Comparison of ENCODE assay signal across 14 cellular contexts in the genomic region with DNA sequence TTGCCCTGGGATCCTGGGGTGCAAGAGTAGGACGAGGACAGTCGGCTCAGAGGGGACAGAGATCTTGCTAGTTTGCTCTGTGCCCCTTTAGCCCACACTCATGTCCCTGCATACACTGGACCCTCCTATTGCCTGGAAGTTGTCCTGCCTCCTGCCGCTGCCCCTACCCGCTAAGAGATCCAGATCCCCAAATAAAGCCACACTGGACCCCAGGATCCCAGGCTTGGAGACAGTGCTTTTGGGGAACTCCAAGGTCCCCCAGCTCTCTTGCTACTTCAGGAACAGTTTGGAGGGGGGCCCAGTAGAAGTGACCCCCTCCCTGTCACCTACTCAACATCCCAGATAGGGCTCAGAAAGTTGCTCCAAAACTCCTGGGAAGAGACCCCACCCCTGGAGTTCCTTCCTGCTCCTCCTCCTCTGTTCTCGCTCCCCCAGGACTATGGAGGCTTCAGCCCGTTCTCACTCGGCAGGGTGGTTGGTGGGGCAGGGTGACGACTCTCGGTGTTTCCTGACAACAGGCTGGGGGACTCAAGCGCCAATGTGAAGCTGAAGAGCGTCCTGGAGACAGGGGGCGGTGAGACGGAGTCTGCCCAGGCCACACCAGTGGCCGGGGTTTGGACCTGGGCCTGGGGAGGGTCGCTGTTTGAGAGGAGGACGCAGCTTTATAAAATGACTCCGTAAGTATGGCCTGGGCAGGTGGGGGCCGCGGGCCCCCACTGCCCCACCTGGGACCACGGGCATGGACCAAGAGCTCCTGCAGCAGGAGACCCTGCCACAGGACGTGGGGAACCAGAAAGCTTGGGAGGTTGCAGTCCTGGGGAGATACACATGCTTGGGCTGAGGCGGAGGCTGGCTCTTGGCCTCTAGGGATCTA. TPM values are rescaled to one million over a fixed set of nuclear protein-coding genes. Genes with fewer than 3 reads are reported as not detected.
A peak's percentile ranks its signal among the peaks of the same experiment; 100 is the strongest.
DNase-seq lines count a peak whose midpoint lies in the region; ATAC-seq, FAIRE-seq and TF ChIP-seq lines count a peak whose summit lies in the region.
"Had no signal": no experiment of that assay in that cellular context is flagged by ENCODE, and none has a peak within 500 bp of the region (broad histone marks: within the 10 kb centered on the region; RNA-seq: fewer than 3 reads in every experiment).

No MANE protein-coding gene starts in this region.

- WGBS in H1 (ENCODE audit: extremely low coverage in 1 of 2, insufficient coverage in 1 of 2, insufficient read length in 1 of 2, insufficient replicate concordance in 2 of 2, low coverage in 1 of 2, low lambda C conversion rate in 2 of 2, missing lambda C conversion rate in 1 of 2), 2 experiments = 91% methylated on average over 22 of the region's 22 CpGs; no CpG with 5 or more reads in 1 of the 2 experiments
- WGBS in spleen, 5 donors = 82 to 93% (median 88%) methylated on average over 21 to 22 of the region's 22 CpGs

- no peaks in the 10 kb centered on the region for H3K27me3 ChIP-seq in H1 (replicated peaks in 1 of 4; ENCODE audit: control insufficient read depth in 3 of 4, extremely low read depth in 1 of 4, insufficient read depth in 3 of 4, low read length in 3 of 4)
- H3K27me3 ChIP-seq in spleen (replicated peaks in 1 of 7) = no peaks in the 10 kb centered on the region

- no peak for TF ChIP-seq RAD21 in H1 (IDR thresholded peaks at IDR 0.05 in 1 of 2, conservative IDR thresholded peaks at IDR 0.05 in 1 of 2; ENCODE audit: low read depth in 2 of 2, low read length in 2 of 2)

- no peak overlapping the region for H2BK20ac ChIP-seq in H1 (ENCODE audit: low read length)

- no peak overlapping the region for H2BK12ac ChIP-seq in H1 (ENCODE audit: low read depth, low read length)

- H3K9me3 ChIP-seq in H1 (ENCODE audit: insufficient read depth in 2 of 2, low read depth in 1 of 2, low read length in 1 of 2) (no peaks in the 10 kb centered on the region), spleen (no peaks in the 10 kb centered on the region)

- peak overlapping the region; percentile 43; the same call in 1 of the 2 replicates for H4K8ac ChIP-seq in H1 (ENCODE audit: extremely low read depth, insufficient read depth, low read length)

- no peaks in the 10 kb centered on the region for H4K20me1 ChIP-seq in H1 (replicated peaks in 1 of 2; ENCODE audit: control insufficient read depth in 1 of 2, insufficient read depth in 2 of 2, low read length in 2 of 2)

- no peak overlapping the region for H2AFZ ChIP-seq in H1 (ENCODE audit: low read length)

- H3K23ac ChIP-seq in H1 (ENCODE audit: insufficient read length) = no peak overlapping the region

- H2BK120ac ChIP-seq in H1 (replicated peaks; ENCODE audit: low read depth, low read length) = no peak overlapping the region

- H3K4me1 Mint-ChIP-seq in activated CD8-positive, alpha-beta memory T cell treated with anti-CD3 and anti-CD28 coated beads, Interleukin-2, amount 10 ng/mL, durations not matched to agents 7 days and 5 days = peaks cover 5% of the 10 kb centered on the region
- peaks cover 23% of the 10 kb centered on the region for H3K4me1 Mint-ChIP-seq in mesothelial cell of epicardium
- H3K4me1 Mint-ChIP-seq in activated T-cell treated with anti-CD3 and anti-CD28 coated beads, Interleukin-2, amount 50 U/mL, for 24 hours (ENCODE audit: low read depth) = no peaks in the 10 kb centered on the region

- no peak for TF ChIP-seq EP300 in H1 (IDR thresholded peaks at IDR 0.05; ENCODE audit: borderline replicate concordance in 1 of 2, low read depth in 2 of 2, low read length in 2 of 2)

- H3K9ac ChIP-seq in H1 (replicated peaks in 1 of 4; ENCODE audit: extremely low read depth in 1 of 4, low read depth in 3 of 4, low read length in 3 of 4) = no peak overlapping the region

- H3K27ac Mint-ChIP-seq in activated CD8-positive, alpha-beta memory T cell treated with anti-CD3 and anti-CD28 coated beads, Interleukin-2, amount 10 ng/mL, durations not matched to agents 7 days and 5 days = no peak overlapping the region
- peak overlapping the region; percentile 40 for H3K27ac Mint-ChIP-seq in mesothelial cell of epicardium
- H3K27ac Mint-ChIP-seq in activated T-cell treated with anti-CD3 and anti-CD28 coated beads, Interleukin-2, amount 50 U/mL, for 24 hours = no peak overlapping the region

- H3K4me3 ChIP-seq in H1 (ENCODE audit: extremely low read depth in 1 of 4, insufficient read depth in 2 of 4, low read depth in 3 of 4, low read length in 4 of 4) (no peak overlapping the region), spleen (no peak overlapping the region)

- H3K4me1 ChIP-seq in H1 (replicated peaks in 1 of 4; ENCODE audit: control insufficient read depth in 3 of 4, insufficient read depth in 4 of 4, low read length in 3 of 4) = no peaks in the 10 kb centered on the region; a peak in 1 of 7 replicates
- peaks cover 0 to 4% (median 0%) of the 10 kb centered on the region in 6 donors for H3K4me1 ChIP-seq in spleen

- H3K36me3 ChIP-seq in H1 (ENCODE audit: control insufficient read depth in 2 of 4, insufficient read depth in 4 of 4, low read length in 3 of 4) = no peaks in the 10 kb centered on the region
- H3K36me3 ChIP-seq in spleen = no peaks in the 10 kb centered on the region

- no peaks in the 10 kb centered on the region for H3K23me2 ChIP-seq in H1 (ENCODE audit: low read depth, low read length)

- CTCF ChIA-PET in activated CD8-positive, alpha-beta memory T cell treated with anti-CD3 and anti-CD28 coated beads, Interleukin-2, amount 10 ng/mL, durations not matched to agents 7 days and 5 days (lab: Charles Lee) = no interaction called here
- CTCF ChIA-PET in H1 (lab: Charles Lee; ENCODE audit: partially characterized antibody) = interaction anchor here (1.1 to 4.7 kb wide), 7 partner anchors 10 to 29 kb away, joined by 3 to 74 read pairs (median 5); no protein-coding TSS in a partner anchor

- POLR2A ChIA-PET in H1 (lab: Charles Lee; ENCODE audit: partially characterized antibody) = no interaction called here

- peak; percentile 33 for DNase-seq in activated CD8-positive, alpha-beta memory T cell treated with anti-CD3 and anti-CD28 coated beads, Interleukin-2, amount 10 ng/mL, durations not matched to agents 7 days and 5 days
- no peak for DNase-seq in activated CD8-positive, alpha-beta memory T cell treated with anti-CD3 and anti-CD28 coated beads for 24 hours
- peak in 1 of 2 experiments; percentile 39 for DNase-seq in H1 (ENCODE audit: low read depth in 1 of 2, low spot score in 2 of 2)
- DNase-seq in mesothelial cell of epicardium (ENCODE audit: low spot score in 2 of 2, unreplicated experiment in 2 of 2) = peak in 1 of 2 experiments; percentile 28
- DNase-seq in spleen = peak; percentile 69
- DNase-seq in NCI-H2081 (lab: John Stamatoyannopoulos, UW) = no peak
- no peak for DNase-seq in MV-4-11 (lab: John Stamatoyannopoulos, UW)
- no peak for DNase-seq in activated T-cell treated with anti-CD3 and anti-CD28 coated beads, Interleukin-2, amount 50 U/mL, for 24 hours
- DNase-seq: H7, NCI-H1417 treated with DMSO at 0.1 percent for 48 hours, NCI-H2029, NCI-H510A treated with DMSO at 0.1 percent for 48 hours had no signal

- no peak for FAIRE-seq in H1 (lab: Jason Lieb, UNC)

- H2BK15ac ChIP-seq in H1 (ENCODE audit: low read length) = no peak overlapping the region

- H3K27me3 Mint-ChIP-seq in activated CD8-positive, alpha-beta memory T cell treated with anti-CD3 and anti-CD28 coated beads, Interleukin-2, amount 10 ng/mL, durations not matched to agents 7 days and 5 days = peaks cover under 1% of the 10 kb centered on the region
- peaks cover 1% of the 10 kb centered on the region for H3K27me3 Mint-ChIP-seq in mesothelial cell of epicardium (ENCODE audit: low read depth)
- peaks cover 2% of the 10 kb centered on the region for H3K27me3 Mint-ChIP-seq in activated T-cell treated with anti-CD3 and anti-CD28 coated beads, Interleukin-2, amount 50 U/mL, for 24 hours

- no peak overlapping the region for H4K91ac ChIP-seq in H1 (replicated peaks; ENCODE audit: insufficient read length, low read length)

- no peak overlapping the region for H3K4ac ChIP-seq in H1 (replicated peaks; ENCODE audit: insufficient read length, low read depth, low read length)

- no peaks in the 10 kb centered on the region for H3K79me1 ChIP-seq in H1 (ENCODE audit: low read depth, low read length)

- no peaks in the 10 kb centered on the region for H3K79me2 ChIP-seq in H1 (ENCODE audit: control insufficient read depth in 1 of 2, insufficient read depth in 2 of 2, low read length in 2 of 2)

- H2BK5ac ChIP-seq in H1 (ENCODE audit: low read depth, low read length) = no peak overlapping the region

- TF ChIP-seq POLR2A in H1 (IDR thresholded peaks at IDR 0.05; ENCODE audit: control extremely low read depth in 1 of 2, low read depth in 2 of 2, low read length in 2 of 2) = no peak
- TF ChIP-seq POLR2A in spleen (IDR thresholded peaks at IDR 0.05) = no peak

- no peak for TF ChIP-seq CTCF in H1 (IDR thresholded peaks at IDR 0.05; ENCODE audit: control extremely low read depth in 1 of 3, insufficient read depth in 1 of 3, low read depth in 1 of 3, low read length in 3 of 3)
- no peak for TF ChIP-seq CTCF in mesothelial cell of epicardium (IDR thresholded peaks at IDR 0.05; ENCODE audit: unreplicated experiment)
- TF ChIP-seq CTCF in spleen (IDR thresholded peaks at IDR 0.05 in 8 of 11, conservative IDR thresholded peaks at IDR 0.05 in 3 of 11) = no peak

- no peak overlapping the region for H3K4me2 ChIP-seq in H1 (ENCODE audit: insufficient read depth in 1 of 2, low read depth in 2 of 2, low read length in 2 of 2)

- no peak overlapping the region for H3K56ac ChIP-seq in H1 (replicated peaks; ENCODE audit: insufficient read length, low read depth, low read length)

- H4K5ac ChIP-seq in H1 (ENCODE audit: insufficient read length, low read depth, low read length) = no peak overlapping the region

- H3K27ac ChIP-seq in H1 (ENCODE audit: low read depth, low read length) (no peak overlapping the region), spleen (no peak overlapping the region)
- H3K27ac ChIP-seq: 22Rv1 had no signal

- no peak overlapping the region for H2AK5ac ChIP-seq in H1 (ENCODE audit: low read depth, low read length)

- no peaks in the 10 kb centered on the region for H3K36me3 Mint-ChIP-seq in activated CD8-positive, alpha-beta memory T cell treated with anti-CD3 and anti-CD28 coated beads, Interleukin-2, amount 10 ng/mL, durations not matched to agents 7 days and 5 days
- H3K36me3 Mint-ChIP-seq in mesothelial cell of epicardium = no peaks in the 10 kb centered on the region
- H3K36me3 Mint-ChIP-seq in activated T-cell treated with anti-CD3 and anti-CD28 coated beads, Interleukin-2, amount 50 U/mL, for 24 hours (ENCODE audit: low read depth) = no peaks in the 10 kb centered on the region

- H3K4me3 Mint-ChIP-seq in activated CD8-positive, alpha-beta memory T cell treated with anti-CD3 and anti-CD28 coated beads, Interleukin-2, amount 10 ng/mL, durations not matched to agents 7 days and 5 days = no peak overlapping the region
- H3K4me3 Mint-ChIP-seq in mesothelial cell of epicardium = no peak overlapping the region
- no peak overlapping the region for H3K4me3 Mint-ChIP-seq in activated T-cell treated with anti-CD3 and anti-CD28 coated beads, Interleukin-2, amount 50 U/mL, for 24 hours

- intact Hi-C loops in spleen (cut with DNase I; ENCODE audit: low total_unique reads) = no loop called here

- no peaks in the 10 kb centered on the region for H3K9me3 Mint-ChIP-seq in activated CD8-positive, alpha-beta memory T cell treated with anti-CD3 and anti-CD28 coated beads, Interleukin-2, amount 10 ng/mL, durations not matched to agents 7 days and 5 days (ENCODE audit: low read depth)
- H3K9me3 Mint-ChIP-seq in mesothelial cell of epicardium = no peaks in the 10 kb centered on the region
- no peaks in the 10 kb centered on the region for H3K9me3 Mint-ChIP-seq in activated T-cell treated with anti-CD3 and anti-CD28 coated beads, Interleukin-2, amount 50 U/mL, for 24 hours

- H3K14ac ChIP-seq in H1 (ENCODE audit: insufficient read length) = no peak overlapping the region

- H3K18ac ChIP-seq in H1 (ENCODE audit: extremely low read depth, low read length) = no peak overlapping the region

- ATAC-seq in activated CD8-positive, alpha-beta memory T cell treated with anti-CD3 and anti-CD28 coated beads, Interleukin-2, amount 10 ng/mL, durations not matched to agents 7 days and 5 days = no peak
- ATAC-seq: Panc1 had no signal

RNA-seq across cellular contexts. Expression of gene TUB, which starts 19.2 kb away (rescaled TPM):
- under 1 TPM; 0.07 to 0.09 TPM for total RNA-seq in activated CD8-positive, alpha-beta memory T cell treated with anti-CD3 and anti-CD28 coated beads, Interleukin-2, amount 10 ng/mL, durations not matched to agents 7 days and 5 days
- total RNA-seq in H1 (2021; fragmentation: NEBNext Ultra II Directional; extraction: Animal tissue kit (Norgen Biotek cat#: 25700)) = 29.9 and 31.3 TPM in 2 replicates
- polyA plus RNA-seq in H1 (2011; rRNA removed) (14.8 and 15.3 TPM in 2 replicates), spleen (under 1 TPM; 0.17 to 0.42 (median 0.21) TPM)
- 19.8 TPM for polyA plus RNA-seq in H1 (2011; cell fraction: cytosol; rRNA removed)
- 34.3 TPM for polyA plus RNA-seq in H1 (2011; cell fraction: nucleus; rRNA removed)
- polyA plus RNA-seq in H1 (2012, experiment 1 of 2) = 16.3 to 20.5 TPM (median 20.1 TPM) in 4 replicates
- 5.1 TPM for polyA plus RNA-seq in H1 (2012, experiment 2 of 2)
- 12.3 TPM for polyA plus RNA-seq in H1 (2013, experiment 1 of 2)
- polyA plus RNA-seq in H1 (2013, experiment 2 of 2) = 11.4 TPM
- 29.7 and 37.5 TPM in 2 replicates for polyA minus RNA-seq in H1 (2011; rRNA and poly(A)+ RNA removed)
- 26.1 TPM for polyA minus RNA-seq in H1 (2011; cell fraction: cytosol; rRNA and poly(A)+ RNA removed)
- polyA minus RNA-seq in H1 (2011; cell fraction: nucleus; rRNA and poly(A)+ RNA removed) = 16.7 TPM
- total RNA-seq in mesothelial cell of epicardium (51.7 to 53.4 TPM (median 52.8 TPM) in 3 replicates), spleen (1 to 10 TPM; 1.4 to 3.2 (median 2.1) TPM)

Comparison
In these comparisons a context has a peak if more than half of its experiments do, and no peak if none do; other contexts are left out.
1. DNase-seq: peak in activated CD8-positive, alpha-beta memory T cell treated with anti-CD3 and anti-CD28 coated beads, Interleukin-2, amount 10 ng/mL, durations not matched to agents 7 days and 5 days (single experiment) and spleen (single experiment); none in activated CD8-positive, alpha-beta memory T cell treated with anti-CD3 and anti-CD28 coated beads for 24 hours (single experiment), NCI-H2081 (0 of 2), MV-4-11 (single experiment) and activated T-cell treated with anti-CD3 and anti-CD28 coated beads, Interleukin-2, amount 50 U/mL, for 24 hours (single experiment).